8 cellular contexts compared by ENCODE assay signal in genomic region chr7:76392531-76393115, GRCh38. TPM values are rescaled to one million over a fixed set of nuclear protein-coding genes. Genes with fewer than 3 reads are reported as not detected.
DNase-seq lines count a peak whose midpoint lies in the region; ATAC-seq lines count a peak whose summit lies in the region.

No MANE protein-coding gene starts in this region.

- ATAC-seq in HG03378 (IDR thresholded peaks at IDR 0.05; ENCODE audit: unreplicated experiment): peak; percentile 1
- ATAC-seq in stimulated activated naive B cell treated with anti-CD40 and anti-IgM and Interleukin-4, amounts not matched to agents 10 μg/mL and 1 μg/mL and 100 μg/mL, for 72 hours (replicated peaks): peak; percentile 2 to 6
- no peak for ATAC-seq in HG03442 (IDR thresholded peaks at IDR 0.05; ENCODE audit: unreplicated experiment)

- peaks cover 28% of the 10 kb centered on the region for H3K4me1 Mint-ChIP-seq in activated T-helper 1 cell treated with anti-CD3 and anti-CD28 coated beads, Interleukin-12 subunit alpha, Interleukin-12 subunit beta, Interleukin-2, Interleukin-4 antibody, amounts not matched to agents 30 ng/mL and 10 ng/mL and 1 ng/mL, durations not matched to agents 14 hours and 24 hours and 36 hours (ENCODE audit: low read depth)
- peaks cover 9 to 31% of the 10 kb centered on the region in 2 donors for H3K4me1 Mint-ChIP-seq in stimulated activated naive B cell treated with anti-CD40 and anti-IgM and Interleukin-4, amounts not matched to agents 10 μg/mL and 1 μg/mL and 100 μg/mL, for 72 hours

- H3K9me3 Mint-ChIP-seq in activated T-helper 1 cell treated with anti-CD3 and anti-CD28 coated beads, Interleukin-12 subunit alpha, Interleukin-12 subunit beta, Interleukin-2, Interleukin-4 antibody, amounts not matched to agents 30 ng/mL and 10 ng/mL and 1 ng/mL, durations not matched to agents 14 hours and 24 hours and 36 hours: no peaks in the 10 kb centered on the region
- no peaks in the 10 kb centered on the region for H3K9me3 Mint-ChIP-seq in stimulated activated naive B cell treated with anti-CD40 and anti-IgM and Interleukin-4, amounts not matched to agents 10 μg/mL and 1 μg/mL and 100 μg/mL, for 72 hours

- H3K36me3 Mint-ChIP-seq in activated T-helper 1 cell treated with anti-CD3 and anti-CD28 coated beads, Interleukin-12 subunit alpha, Interleukin-12 subunit beta, Interleukin-2, Interleukin-4 antibody, amounts not matched to agents 30 ng/mL and 10 ng/mL and 1 ng/mL, durations not matched to agents 14 hours and 24 hours and 36 hours (ENCODE audit: low read depth): no peaks in the 10 kb centered on the region
- no peaks in the 10 kb centered on the region for H3K36me3 Mint-ChIP-seq in stimulated activated naive B cell treated with anti-CD40 and anti-IgM and Interleukin-4, amounts not matched to agents 10 μg/mL and 1 μg/mL and 100 μg/mL, for 72 hours

- peak overlapping the region; percentile 86 for H3K4me3 Mint-ChIP-seq in activated T-helper 1 cell treated with anti-CD3 and anti-CD28 coated beads, Interleukin-12 subunit alpha, Interleukin-12 subunit beta, Interleukin-2, Interleukin-4 antibody, amounts not matched to agents 30 ng/mL and 10 ng/mL and 1 ng/mL, durations not matched to agents 14 hours and 24 hours and 36 hours
- peak overlapping the region; percentile 86 to 91 for H3K4me3 Mint-ChIP-seq in stimulated activated naive B cell treated with anti-CD40 and anti-IgM and Interleukin-4, amounts not matched to agents 10 μg/mL and 1 μg/mL and 100 μg/mL, for 72 hours

- intact Hi-C loops in activated T-helper 1 cell treated with anti-CD3 and anti-CD28 coated beads, Interleukin-12 subunit alpha, Interleukin-12 subunit beta, Interleukin-2, Interleukin-4 antibody, amounts not matched to agents 30 ng/mL and 10 ng/mL and 1 ng/mL, durations not matched to agents 14 hours and 24 hours and 36 hours (cut with micrococcal nuclease): loop anchor here (1.0 kb wide), 2 partner anchors 33 to 74 kb away; no protein-coding TSS in a partner anchor

- peak overlapping the region; percentile 34; the same call in 1 of the 2 replicates for H3K4me3 ChIP-seq in iPS-18c (ENCODE audit: insufficient read depth, low read depth, low read length)

- peak overlapping the region; percentile 97 for H3K27ac Mint-ChIP-seq in activated T-helper 1 cell treated with anti-CD3 and anti-CD28 coated beads, Interleukin-12 subunit alpha, Interleukin-12 subunit beta, Interleukin-2, Interleukin-4 antibody, amounts not matched to agents 30 ng/mL and 10 ng/mL and 1 ng/mL, durations not matched to agents 14 hours and 24 hours and 36 hours
- peak overlapping the region; percentile 96 for H3K27ac Mint-ChIP-seq in stimulated activated naive B cell treated with anti-CD40 and anti-IgM and Interleukin-4, amounts not matched to agents 10 μg/mL and 1 μg/mL and 100 μg/mL, for 72 hours

- DNase-seq in activated T-helper 1 cell treated with anti-CD3 and anti-CD28 coated beads, Interleukin-12 subunit alpha, Interleukin-12 subunit beta, Interleukin-2, Interleukin-4 antibody, amounts not matched to agents 30 ng/mL and 10 ng/mL and 1 ng/mL, durations not matched to agents 14 hours and 24 hours and 36 hours (ENCODE audit: low spot score): no peak
- DNase-seq in stimulated activated naive B cell treated with anti-CD40 and anti-IgM and Interleukin-4, amounts not matched to agents 10 μg/mL and 1 μg/mL and 100 μg/mL, for 72 hours: no peak
- no peak for DNase-seq in RKO (ENCODE audit: low spot score)
- DNase-seq in central memory CD4-positive, alpha-beta T cell: no peak
- DNase-seq in DMS 273 treated with DMSO at 0.1 percent for 48 hours (lab: John Stamatoyannopoulos, UW): no peak

- H3K9me3 ChIP-seq in iPS-18c (ENCODE audit: control insufficient read depth, insufficient read depth, low read length): peaks cover 3% of the 10 kb centered on the region

- H3K27me3 Mint-ChIP-seq in activated T-helper 1 cell treated with anti-CD3 and anti-CD28 coated beads, Interleukin-12 subunit alpha, Interleukin-12 subunit beta, Interleukin-2, Interleukin-4 antibody, amounts not matched to agents 30 ng/mL and 10 ng/mL and 1 ng/mL, durations not matched to agents 14 hours and 24 hours and 36 hours (ENCODE audit: insufficient read depth): no peaks in the 10 kb centered on the region
- no peaks in the 10 kb centered on the region for H3K27me3 Mint-ChIP-seq in stimulated activated naive B cell treated with anti-CD40 and anti-IgM and Interleukin-4, amounts not matched to agents 10 μg/mL and 1 μg/mL and 100 μg/mL, for 72 hours

RNA-seq across cellular contexts. Expression of gene SSC4D, which starts 16.9 kb away (rescaled TPM):
- 0.64 and 0.73 TPM in 2 replicates for total RNA-seq in activated T-helper 1 cell treated with anti-CD3 and anti-CD28 coated beads, Interleukin-12 subunit alpha, Interleukin-12 subunit beta, Interleukin-2, Interleukin-4 antibody, amounts not matched to agents 30 ng/mL and 10 ng/mL and 1 ng/mL, durations not matched to agents 14 hours and 24 hours and 36 hours

RNA-seq across cellular contexts. Expression of gene ZP3, which starts 32.1 kb away (rescaled TPM):
- 4.0 and 4.2 TPM in 2 replicates for total RNA-seq in activated T-helper 1 cell treated with anti-CD3 and anti-CD28 coated beads, Interleukin-12 subunit alpha, Interleukin-12 subunit beta, Interleukin-2, Interleukin-4 antibody, amounts not matched to agents 30 ng/mL and 10 ng/mL and 1 ng/mL, durations not matched to agents 14 hours and 24 hours and 36 hours

RNA-seq across cellular contexts. Expression of gene YWHAG, which starts 33.8 kb away (rescaled TPM):
- 165 and 167 TPM in 2 replicates for total RNA-seq in activated T-helper 1 cell treated with anti-CD3 and anti-CD28 coated beads, Interleukin-12 subunit alpha, Interleukin-12 subunit beta, Interleukin-2, Interleukin-4 antibody, amounts not matched to agents 30 ng/mL and 10 ng/mL and 1 ng/mL, durations not matched to agents 14 hours and 24 hours and 36 hours
